16 cellular contexts compared by ENCODE assay signal in genomic region chr4:26281876-26282275, GRCh38. TPM values are rescaled to one million over a fixed set of nuclear protein-coding genes. Genes with fewer than 3 reads are reported as not detected.
DNase-seq lines count a peak whose midpoint lies in the region; FAIRE-seq and TF ChIP-seq lines count a peak whose summit lies in the region.
"Had no signal": no experiment of that assay in that cellular context is flagged by ENCODE, and none has a peak within 500 bp of the region (broad histone marks: within the 10 kb centered on the region; RNA-seq: fewer than 3 reads in every experiment).

No MANE protein-coding gene starts in this region.

- H3F3A ChIP-seq in MM.1S (ENCODE audit: insufficient read depth, low read length) = no peaks in the 10 kb centered on the region

- POLR2A ChIA-PET in HEK293 (lab: Yijun Ruan, JAX) = no interaction called here

- no peaks in the 10 kb centered on the region for H4K20me1 ChIP-seq in astrocyte (ENCODE audit: insufficient read depth, low read length)
- no peaks in the 10 kb centered on the region for H4K20me1 ChIP-seq in MM.1S (ENCODE audit: insufficient read depth, low read length)

- H3K4me2 ChIP-seq in astrocyte (ENCODE audit: low read length) = peak overlapping the region; percentile 28
- H3K4me2 ChIP-seq in MM.1S (ENCODE audit: low read depth, low read length) = no peak overlapping the region
- H3K4me2 ChIP-seq: BLaER1 treated with 17β-estradiol and CSF1 and Interleukin-3, amounts not matched to agents 10 nM and 100 nM had no signal

- H3K4me3 ChIP-seq in HEK293 (ENCODE audit: low read depth, low read length) (no peak overlapping the region), astrocyte (ENCODE audit: insufficient read depth, low read depth, low read length) (no peak overlapping the region), fibroblast of the aortic adventitia (ENCODE audit: low read depth, low read length) (no peak overlapping the region), right atrium auricular region (no peak overlapping the region), MM.1S (ENCODE audit: low read length) (no peak overlapping the region)
- H3K4me3 ChIP-seq: BLaER1 treated with 17β-estradiol and CSF1 and Interleukin-3, amounts not matched to agents 10 nM and 100 nM; GM12878; MG63; SK-N-MC had no signal

- H3K36me3 ChIP-seq in HEK293 (ENCODE audit: control insufficient read depth in 2 of 2, insufficient read depth in 1 of 2, low read length in 2 of 2) (no peaks in the 10 kb centered on the region), astrocyte (ENCODE audit: insufficient read depth, low read length) (no peaks in the 10 kb centered on the region), right atrium auricular region (no peaks in the 10 kb centered on the region), MM.1S (replicated peaks; ENCODE audit: insufficient read depth, low read length) (no peaks in the 10 kb centered on the region)
- H3K36me3 ChIP-seq: MG63 had no signal

- H3K27me3 Mint-ChIP-seq in astrocyte (ENCODE audit: low read depth, unreplicated experiment) = peaks cover 3% of the 10 kb centered on the region

- no peaks in the 10 kb centered on the region for H3K9me2 ChIP-seq in MM.1S (replicated peaks; ENCODE audit: insufficient read depth, low read length)

- H3K27ac Mint-ChIP-seq in astrocyte (ENCODE audit: unreplicated experiment) = no peak overlapping the region

- H3K9me3 Mint-ChIP-seq in astrocyte (ENCODE audit: unreplicated experiment) = no peaks in the 10 kb centered on the region

- H3K79me2 ChIP-seq in astrocyte (ENCODE audit: insufficient read depth, low read length) (no peaks in the 10 kb centered on the region), MM.1S (ENCODE audit: low read length) (no peaks in the 10 kb centered on the region)

- TF ChIP-seq CTCF in HEK293 (tag by site-specific recombination; IDR thresholded peaks at IDR 0.05) (no peak), astrocyte (IDR thresholded peaks at IDR 0.05; ENCODE audit: insufficient read depth, low read depth, low read length) (no peak), fibroblast of the aortic adventitia (IDR thresholded peaks at IDR 0.05; ENCODE audit: insufficient read depth, low read length) (no peak), right atrium auricular region (IDR thresholded peaks at IDR 0.05) (no peak), MM.1S (IDR thresholded peaks at IDR 0.05; ENCODE audit: low read length) (no peak)

- no peak overlapping the region for H3K9ac ChIP-seq in astrocyte (ENCODE audit: low read length)
- no peak overlapping the region for H3K9ac ChIP-seq in MM.1S (ENCODE audit: low read length)
- H3K9ac ChIP-seq: BLaER1 treated with 17β-estradiol and CSF1 and Interleukin-3, amounts not matched to agents 10 nM and 100 nM had no signal

- no peaks in the 10 kb centered on the region for H3K4me1 Mint-ChIP-seq in astrocyte (ENCODE audit: low read depth, unreplicated experiment)

- no peak overlapping the region for H2AFZ ChIP-seq in astrocyte (ENCODE audit: low read depth, low read length)
- no peak overlapping the region for H2AFZ ChIP-seq in MM.1S (ENCODE audit: low read length)

- H3K27me3 ChIP-seq in astrocyte (ENCODE audit: insufficient read depth, low read length) = no peaks in the 10 kb centered on the region
- H3K27me3 ChIP-seq in right atrium auricular region = no peaks in the 10 kb centered on the region
- H3K27me3 ChIP-seq in MM.1S (replicated peaks; ENCODE audit: insufficient read depth, low read length) = no peaks in the 10 kb centered on the region
- H3K27me3 ChIP-seq: BLaER1 treated with 17β-estradiol and CSF1 and Interleukin-3, amounts not matched to agents 10 nM and 100 nM; MG63 had no signal

- H3K4me1 ChIP-seq in HEK293 (ENCODE audit: control insufficient read depth, insufficient read depth, low read length) (no peaks in the 10 kb centered on the region), astrocyte (ENCODE audit: insufficient read depth, low read length) (peaks cover 4% of the 10 kb centered on the region), right atrium auricular region (no peaks in the 10 kb centered on the region), MM.1S (ENCODE audit: low read length) (no peaks in the 10 kb centered on the region)

- no peak for FAIRE-seq in astrocyte (lab: Jason Lieb, UNC)
- FAIRE-seq: GM12878, GM18507 had no signal

- H3K9me3 ChIP-seq in HEK293 (ENCODE audit: control insufficient read depth, insufficient read depth, low read depth, low read length) (no peaks in the 10 kb centered on the region), astrocyte (ENCODE audit: insufficient read depth, low read depth, low read length) (no peaks in the 10 kb centered on the region), right atrium auricular region (no peaks in the 10 kb centered on the region), MM.1S (replicated peaks; ENCODE audit: insufficient read depth, low read length) (no peaks in the 10 kb centered on the region)
- H3K9me3 ChIP-seq: BLaER1 treated with 17β-estradiol and CSF1 and Interleukin-3, amounts not matched to agents 10 nM and 100 nM; MG63 had no signal

- H3K27ac ChIP-seq in HEK293 (ENCODE audit: extremely low read depth, low read depth, low read length) (no peak overlapping the region), astrocyte (ENCODE audit: low read depth, low read length) (no peak overlapping the region), right atrium auricular region (no peak overlapping the region), MM.1S (ENCODE audit: low read length) (no peak overlapping the region)
- H3K27ac ChIP-seq: BLaER1 treated with 17β-estradiol and CSF1 and Interleukin-3, amounts not matched to agents 10 nM and 100 nM; SK-N-MC had no signal

- H3K36me3 Mint-ChIP-seq in astrocyte (ENCODE audit: low read depth, unreplicated experiment) = no peaks in the 10 kb centered on the region

- H3K4me3 Mint-ChIP-seq in astrocyte (ENCODE audit: unreplicated experiment) = no peak overlapping the region

- DNase-seq in astrocyte (ENCODE audit: low read depth) (no peak), fibroblast of the aortic adventitia (ENCODE audit: low read depth) (peak; percentile 32), right atrium auricular region (ENCODE audit: low spot score) (no peak), MM.1S (no peak), Ammon's horn (ENCODE audit: low spot score) (no peak)
- DNase-seq in activated T-cell treated with anti-CD3 and anti-CD28 coated beads, Interleukin-2, amount 50 U/mL, for 1 hour = no peak
- DNase-seq: DMS 273 treated with DMSO at 0.1 percent for 48 hours, MG63, NCI-H1105, NCI-H1694 treated with DMSO at 0.1 percent for 48 hours, NCI-H446 had no signal

- CTCF ChIA-PET in HEK293 (lab: Yijun Ruan, JAX) = interaction anchor here (0.6 kb wide), 1 partner anchor 9 kb away, joined by 4 read pairs; no protein-coding TSS in a partner anchor

TF ChIP-seq in HEK293, 187 proteins besides CTCF, POLR2A, EP300 and RAD21:
- no peak for TF ChIP-seq PRDM10 (tag by site-specific recombination; IDR thresholded peaks at IDR 0.05)
- TF ChIP-seq PRDM6 (tag by site-specific recombination; IDR thresholded peaks at IDR 0.05) = peak; percentile 25; the same call in 1 of the 2 replicates
- no peak for TF ChIP-seq ZFP69B (tag by site-specific recombination; IDR thresholded peaks at IDR 0.05)
TF ChIP-seq in HEK293: peak in this region for 1.

RNA-seq across cellular contexts. Expression of gene RBPJ, which starts 38.9 kb away (rescaled TPM):
- total RNA-seq in astrocyte = 96.3 and 96.7 TPM in 2 replicates
- 86.1 and 264 TPM in 2 replicates for total RNA-seq in fibroblast of the aortic adventitia (ENCODE audit: low replicate concordance)
- 10 to 100 TPM; 31.4 to 41.0 TPM for total RNA-seq in right atrium auricular region
